ENCODE assay signal across 13 cellular contexts in the genomic region with DNA sequence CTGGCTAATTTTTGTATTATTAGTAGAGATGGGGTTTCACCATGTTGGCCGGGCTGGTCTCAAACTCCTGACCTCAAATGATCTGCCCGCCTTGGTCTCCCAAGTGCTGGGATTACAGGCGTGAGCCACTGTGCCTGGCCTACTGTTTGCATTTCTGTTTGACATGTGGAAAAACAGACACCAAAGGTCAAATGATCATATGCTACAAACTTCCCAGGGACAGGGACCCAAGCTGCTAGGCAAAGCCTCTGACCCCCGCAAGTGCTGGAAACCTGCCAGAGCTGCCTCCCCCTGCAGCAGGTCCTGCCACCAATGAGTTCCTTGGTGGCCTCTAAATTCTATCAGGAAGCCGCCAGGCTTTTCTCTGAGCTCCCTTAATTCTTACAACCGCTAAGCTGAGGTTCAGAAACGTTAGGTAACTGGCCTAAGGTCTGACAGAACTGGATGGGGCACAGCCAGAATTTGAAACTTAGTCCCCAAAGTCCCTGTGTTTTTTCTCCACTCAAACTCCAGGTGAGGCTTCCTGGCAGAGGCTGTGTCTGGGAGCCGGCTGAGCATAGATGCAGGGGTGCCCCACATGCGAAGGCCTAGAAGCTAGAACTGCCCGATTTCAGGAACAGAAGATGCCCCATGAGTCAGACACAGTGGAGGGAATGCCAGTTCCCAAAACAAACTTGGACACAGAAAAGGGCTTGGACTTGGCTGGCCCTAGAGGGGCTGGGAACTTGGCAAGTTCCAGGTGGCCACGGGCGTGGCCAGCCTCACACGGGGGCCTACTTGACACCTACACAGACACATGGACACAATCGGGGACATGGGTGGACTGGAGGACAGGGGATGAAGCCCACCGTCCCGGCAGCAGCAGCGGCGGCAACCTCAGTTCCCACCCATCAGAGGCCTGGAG. TPM values are rescaled to one million over a fixed set of nuclear protein-coding genes. Genes with fewer than 3 reads are reported as not detected.
A peak's percentile ranks its signal among the peaks of the same experiment; 100 is the strongest.
DNase-seq lines count a peak whose midpoint lies in the region; TF ChIP-seq lines count a peak whose summit lies in the region.
"Had no signal": no experiment of that assay in that cellular context is flagged by ENCODE, and none has a peak within 500 bp of the region (broad histone marks: within the 10 kb centered on the region; RNA-seq: fewer than 3 reads in every experiment).

No MANE protein-coding gene starts in this region.

- H3K36me3 Mint-ChIP-seq in T-helper 2 cell treated with Interferon-gamma antibody and Interleukin-4, amounts not matched to agents 5 μg/mL and 100 μg/mL, for 36 hours (ENCODE audit: low read depth): peaks cover 10% of the 10 kb centered on the region

- H3K36me3 ChIP-seq in brain microvascular endothelial cell (replicated peaks): peaks cover 60% of the 10 kb centered on the region
- peaks cover 3 to 44% (median 32%) of the 10 kb centered on the region in 4 donors for H3K36me3 ChIP-seq in stomach

- H3K27me3 Mint-ChIP-seq in T-helper 2 cell treated with Interferon-gamma antibody and Interleukin-4, amounts not matched to agents 5 μg/mL and 100 μg/mL, for 36 hours (ENCODE audit: low read depth): no peaks in the 10 kb centered on the region

- no peaks in the 10 kb centered on the region for H3K27me3 ChIP-seq in brain microvascular endothelial cell (replicated peaks)
- H3K27me3 ChIP-seq in layer of hippocampus (ENCODE audit: control insufficient read depth, insufficient read depth, low read length): no peaks in the 10 kb centered on the region
- H3K27me3 ChIP-seq in stomach: no peaks in the 10 kb centered on the region

- H3K4me3 ChIP-seq in brain microvascular endothelial cell (ENCODE audit: low read depth, low read length) (no peak overlapping the region), stomach (peak overlapping the region in 1 of 4 donors; percentile 15)

- in situ Hi-C loops in brain microvascular endothelial cell (cut with HindIII; ENCODE audit: low pct_ligation_motif_present, low sequenced_read_pairs): no loop called here

- TF ChIP-seq EP300 in stomach (IDR thresholded peaks at IDR 0.05): no peak

- DNase-seq in HuH-7 (ENCODE audit: low spot score) (peak; percentile 51), brain microvascular endothelial cell (no peak), stomach (no peak), dedifferentiated amniotic fluid mesenchymal stem cell (ENCODE audit: extremely low spot score) (no peak), A172 (ENCODE audit: low spot score) (no peak)
- no peak for DNase-seq in stimulated activated CD4-positive, alpha-beta T cell treated with anti-CD3 and anti-CD28 coated beads, Interleukin-2, amount 100 ng/mL, for 48 hours
- DNase-seq in T-helper 2 cell treated with Interferon-gamma antibody and Interleukin-4, amounts not matched to agents 5 μg/mL and 100 μg/mL, for 36 hours (ENCODE audit: low spot score): no peak
- DNase-seq: activated CD4-positive, alpha-beta T cell treated with anti-CD3 and anti-CD28 coated beads for 4 hours; amniotic stem cell; H7; hippocampal formation; NCI-H146 had no signal

- H3K9me3 Mint-ChIP-seq in T-helper 2 cell treated with Interferon-gamma antibody and Interleukin-4, amounts not matched to agents 5 μg/mL and 100 μg/mL, for 36 hours: no peaks in the 10 kb centered on the region

- peaks cover 70 to 100% (median 86%) of the 10 kb centered on the region in 4 donors for H3K4me1 ChIP-seq in stomach

- TF ChIP-seq CTCF in brain microvascular endothelial cell (IDR thresholded peaks at IDR 0.05; ENCODE audit: low read depth, low read length, missing control alignments): no peak
- TF ChIP-seq CTCF in stomach (IDR thresholded peaks at IDR 0.05): no peak

- TF ChIP-seq POLR2A in stomach (IDR thresholded peaks at IDR 0.05): no peak

- H3K9me3 ChIP-seq in stomach: no peaks in the 10 kb centered on the region

- 40 to 54% (median 45%) methylated on average over 16 to 18 of the region's 18 CpGs for WGBS in stomach, 5 donors

- H3K4me1 Mint-ChIP-seq in T-helper 2 cell treated with Interferon-gamma antibody and Interleukin-4, amounts not matched to agents 5 μg/mL and 100 μg/mL, for 36 hours (ENCODE audit: low read depth): peaks cover 40% of the 10 kb centered on the region

- no peak overlapping the region for H3K4me3 Mint-ChIP-seq in T-helper 2 cell treated with Interferon-gamma antibody and Interleukin-4, amounts not matched to agents 5 μg/mL and 100 μg/mL, for 36 hours

- H3K27ac ChIP-seq in brain microvascular endothelial cell: peak overlapping the region; percentile 55
- H3K27ac ChIP-seq in layer of hippocampus (ENCODE audit: low read depth, low read length): peak overlapping the region; percentile 21
- peak overlapping the region; percentile 15 to 99 (median 98) for H3K27ac ChIP-seq in stomach

- intact Hi-C loops in stomach (cut with DNase I; ENCODE audit: low total_unique reads): no loop called here

- H3K27ac Mint-ChIP-seq in T-helper 2 cell treated with Interferon-gamma antibody and Interleukin-4, amounts not matched to agents 5 μg/mL and 100 μg/mL, for 36 hours: no peak overlapping the region

RNA-seq across cellular contexts. Expression of gene CSNK1E, which starts 7.4 kb away (rescaled TPM):
- total RNA-seq in stomach: 100 to 1,000 TPM in 2 of 5 donors, 10 to 100 TPM in 3; 19.4 to 135 (median 93.9) TPM
- polyA plus RNA-seq in stomach: 10 to 100 TPM; 47.5 to 69.3 (median 66.9) TPM
- total RNA-seq in A172 (2014; rRNA removed; shearing (Covaris generic)): 61.3 and 67.5 TPM in 2 replicates

RNA-seq across cellular contexts. Expression of gene TMEM184B, which starts 37.1 kb away (rescaled TPM):
- 100 to 1,000 TPM in 1 of 5 donors, 10 to 100 TPM in 4; 27.0 to 110 (median 75.9) TPM for total RNA-seq in stomach
- 10 to 100 TPM in 2 of 3 donors, 1 to 10 TPM in 1; 10.0 to 13.8 (median 10.8) TPM for polyA plus RNA-seq in stomach
- 21.5 and 33.8 TPM in 2 replicates for total RNA-seq in A172 (2014; rRNA removed; shearing (Covaris generic))

Comparison
In these comparisons a context has a peak if more than half of its experiments do, and no peak if none do; other contexts are left out.
1. H3K27ac ChIP-seq: peak in every context shown above with its lines; median percentile 98 in stomach; 55 in brain microvascular endothelial cell; 21 in layer of hippocampus.